In genomic region chr22:41369089-41369745, GRCh38 we compare ENCODE assay signal across 13 cellular contexts. TPM values are rescaled to one million over a fixed set of nuclear protein-coding genes. Genes with fewer than 3 reads are reported as not detected.
DNase-seq lines count a peak whose midpoint lies in the region; ATAC-seq and TF ChIP-seq lines count a peak whose summit lies in the region.
"Had no signal": no experiment of that assay in that cellular context is flagged by ENCODE, and none has a peak within 500 bp of the region (broad histone marks: within the 10 kb centered on the region; RNA-seq: fewer than 3 reads in every experiment).

No MANE protein-coding gene starts in this region.

- no peaks in the 10 kb centered on the region for H3K9me3 ChIP-seq in right atrium auricular region
- no peaks in the 10 kb centered on the region for H3K9me3 ChIP-seq in osteoblast (ENCODE audit: low read depth, low read length)
- H3K9me3 ChIP-seq in vagina = no peaks in the 10 kb centered on the region

- H3K27ac ChIP-seq in right atrium auricular region (peak overlapping the region; percentile 71 to 74), coronary artery (peak overlapping the region; percentile 71 to 82), osteoblast (ENCODE audit: low read depth, low read length) (no peak overlapping the region), vagina (peak overlapping the region; percentile 77)

- H3K27me3 ChIP-seq in right atrium auricular region (no peaks in the 10 kb centered on the region), osteoblast (ENCODE audit: insufficient read depth, low read length) (peaks cover 17% of the 10 kb centered on the region), vagina (no peaks in the 10 kb centered on the region)

- intact Hi-C loops in Right ventricle myocardium inferior (cut with DNase I) (loop anchor here (5.0 kb wide), 1 partner anchor 67 kb away; the partner anchor contains the start of gene ZC3H7B), vagina (cut with DNase I) (no loop called here)

- TF ChIP-seq POLR2A in vagina (IDR thresholded peaks at IDR 0.05) = no peak

- peak overlapping the region in 1 of 2 donors; percentile 47 for H3K4me3 ChIP-seq in right atrium auricular region
- peak overlapping the region; percentile 69 for H3K4me3 ChIP-seq in coronary artery
- H3K4me3 ChIP-seq in osteoblast (ENCODE audit: insufficient read depth, low read length) = no peak overlapping the region
- peak overlapping the region; percentile 47 to 48 for H3K4me3 ChIP-seq in vagina

- H3K4me2 ChIP-seq in osteoblast (ENCODE audit: insufficient read depth, low read length) = no peak overlapping the region

- no peak overlapping the region for H2AFZ ChIP-seq in osteoblast (ENCODE audit: low read length)

- ATAC-seq in Right ventricle myocardium inferior = no peak
- no peak for ATAC-seq in GM21619 (IDR thresholded peaks at IDR 0.05; ENCODE audit: unreplicated experiment)
- ATAC-seq: left colon had no signal

- H3K4me1 ChIP-seq in right atrium auricular region = peaks cover 0 to 41% of the 10 kb centered on the region in 2 donors
- peaks cover 18% of the 10 kb centered on the region for H3K4me1 ChIP-seq in osteoblast (ENCODE audit: insufficient read depth, low read length)
- H3K4me1 ChIP-seq in vagina = peaks cover 38% of the 10 kb centered on the region

- H3K36me3 ChIP-seq in right atrium auricular region (no peaks in the 10 kb centered on the region), osteoblast (ENCODE audit: insufficient read depth, low read length) (no peaks in the 10 kb centered on the region), vagina (no peaks in the 10 kb centered on the region)

- no peaks in the 10 kb centered on the region for H3K79me2 ChIP-seq in osteoblast (ENCODE audit: insufficient read depth, low read length)

- H4K20me1 ChIP-seq in osteoblast (ENCODE audit: insufficient read depth, low read length) = peaks cover 3% of the 10 kb centered on the region

- no peak for TF ChIP-seq CTCF in right atrium auricular region (IDR thresholded peaks at IDR 0.05)
- TF ChIP-seq CTCF in coronary artery (IDR thresholded peaks at IDR 0.05) = no peak
- no peak for TF ChIP-seq CTCF in osteoblast (IDR thresholded peaks at IDR 0.05; ENCODE audit: extremely low read depth, low read depth, low read length)
- TF ChIP-seq CTCF in vagina (IDR thresholded peaks at IDR 0.05) = no peak

- DNase-seq in right atrium auricular region (ENCODE audit: low spot score) (no peak), Right ventricle myocardium inferior (ENCODE audit: missing footprints) (no peak), coronary artery (ENCODE audit: low spot score) (no peak), osteoblast (ENCODE audit: insufficient read length, low spot score, missing footprints) (peak; percentile 71), vagina (ENCODE audit: extremely low spot score in 2 of 2) (no peak), NCI-H2029 treated with DMSO at 0.1 percent for 48 hours (lab: John Stamatoyannopoulos, UW) (no peak), NCI-H146 treated with DMSO at 0.1 percent for 48 hours (lab: John Stamatoyannopoulos, UW; ENCODE audit: unreplicated experiment) (no peak)
- DNase-seq: activated CD4-positive, alpha-beta memory T cell treated with anti-CD3 and anti-CD28 coated beads, Interleukin-2, amount 10 ng/mL, durations not matched to agents 7 days and 5 days; activated naive CD4-positive, alpha-beta T cell; GDM1; left colon; MV-4-11 had no signal

RNA-seq across cellular contexts. Expression of gene TEF, which starts 12.5 kb away (rescaled TPM):
- total RNA-seq in right atrium auricular region = 10 to 100 TPM; 12.7 to 14.2 TPM
- total RNA-seq in Right ventricle myocardium inferior = 23.5 TPM
- 17.4 and 18.3 TPM in 2 replicates for total RNA-seq in osteoblast
- 12.0 TPM for total RNA-seq in vagina
